In genomic region chr5:127431977-127432376, GRCh38 we compare ENCODE assay signal across 25 cellular contexts.
"Had no signal": no experiment of that assay in that cellular context is flagged by ENCODE, and none has a peak within 500 bp of the region (broad histone marks: within the 10 kb centered on the region; RNA-seq: fewer than 3 reads in every experiment).

No MANE protein-coding gene starts in this region.

- H3K4me1 Mint-ChIP-seq: activated CD4-positive, alpha-beta T cell treated with anti-CD3 and anti-CD28 coated beads, Interleukin-2, amount 10 ng/mL, durations not matched to agents 7 days and 5 days; activated T-helper 17 cell treated with anti-CD3 and anti-CD28 coated beads, Interleukin-2, amount 50 U/mL, for 72 hours; T-helper 17 cell had no signal

- ATAC-seq: activated T-helper 17 cell treated with anti-CD3 and anti-CD28 coated beads, Interleukin-2, amount 50 U/mL, for 72 hours; K562; T-helper 17 cell had no signal

- H3K27me3 Mint-ChIP-seq: activated CD4-positive, alpha-beta memory T cell treated with anti-CD3 and anti-CD28 coated beads for 36 hours; activated naive CD8-positive, alpha-beta T cell; activated T-helper 17 cell treated with anti-CD3 and anti-CD28 coated beads, Interleukin-2, amount 50 U/mL, for 72 hours had no signal

- H3K4me2 ChIP-seq: PC-9 had no signal

- H3K27ac ChIP-seq: brain microvascular endothelial cell, cardiac muscle cell, PC-9 had no signal

- H3K4me3 ChIP-seq: cardiac muscle cell, K562, PC-9 had no signal

- H3K27ac Mint-ChIP-seq: activated CD4-positive, alpha-beta memory T cell treated with anti-CD3 and anti-CD28 coated beads for 36 hours; activated CD4-positive, alpha-beta T cell treated with anti-CD3 and anti-CD28 coated beads, Interleukin-2, amount 10 ng/mL, durations not matched to agents 7 days and 5 days; activated naive CD4-positive, alpha-beta T cell treated with anti-CD3 and anti-CD28 coated beads for 36 hours; activated naive CD8-positive, alpha-beta T cell; activated T-helper 17 cell treated with anti-CD3 and anti-CD28 coated beads, Interleukin-2, amount 50 U/mL, for 72 hours; T-helper 17 cell had no signal

- H2AFZ ChIP-seq: PC-9 had no signal

- H3K36me3 ChIP-seq: brain microvascular endothelial cell, cardiac muscle cell had no signal

- H3K9me3 Mint-ChIP-seq: activated CD4-positive, alpha-beta memory T cell treated with anti-CD3 and anti-CD28 coated beads for 36 hours; activated CD4-positive, alpha-beta T cell treated with anti-CD3 and anti-CD28 coated beads, Interleukin-2, amount 10 ng/mL, durations not matched to agents 7 days and 5 days; activated naive CD4-positive, alpha-beta T cell treated with anti-CD3 and anti-CD28 coated beads for 36 hours; activated T-helper 17 cell treated with anti-CD3 and anti-CD28 coated beads, Interleukin-2, amount 50 U/mL, for 72 hours had no signal

- FAIRE-seq: K562, TTC549 had no signal

- H3K36me3 Mint-ChIP-seq: activated CD4-positive, alpha-beta memory T cell treated with anti-CD3 and anti-CD28 coated beads for 36 hours; activated naive CD8-positive, alpha-beta T cell had no signal

- H3K27me3 ChIP-seq: brain microvascular endothelial cell, cardiac muscle cell had no signal

- H3K4me3 Mint-ChIP-seq: activated CD4-positive, alpha-beta memory T cell treated with anti-CD3 and anti-CD28 coated beads for 36 hours; activated CD4-positive, alpha-beta T cell treated with anti-CD3 and anti-CD28 coated beads, Interleukin-2, amount 10 ng/mL, durations not matched to agents 7 days and 5 days; activated naive CD4-positive, alpha-beta T cell treated with anti-CD3 and anti-CD28 coated beads for 36 hours; activated naive CD8-positive, alpha-beta T cell; activated T-helper 17 cell treated with anti-CD3 and anti-CD28 coated beads, Interleukin-2, amount 50 U/mL, for 72 hours; T-helper 17 cell had no signal

- DNase-seq: activated CD4-positive, alpha-beta memory T cell treated with anti-CD3 and anti-CD28 coated beads for 36 hours; activated CD4-positive, alpha-beta T cell treated with anti-CD3 and anti-CD28 coated beads, Interleukin-2, amount 10 ng/mL, durations not matched to agents 7 days and 5 days; activated CD4-positive, CD25-positive, alpha-beta regulatory T cell; activated gamma-delta T cell; activated naive CD4-positive, alpha-beta T cell treated with anti-CD3 and anti-CD28 coated beads for 36 hours; activated T-cell treated with anti-CD3 and anti-CD28 coated beads for 4 hours; activated T-cell treated with anti-CD3 and anti-CD28 coated beads, Interleukin-2, amount 50 U/mL, for 48 hours; amygdala; brain microvascular endothelial cell; Kasumi-1; NCI-H1105; NCI-H1436; NCI-H1694 treated with DMSO at 0.1 percent for 48 hours; NCI-H2029 treated with DMSO at 0.1 percent for 48 hours; NCI-H345; NCI-H510A treated with DMSO at 0.1 percent for 48 hours; PC-9; SIG-M5; T-helper 17 cell; T-helper 9 cell had no signal
